28 cellular contexts compared by ENCODE assay signal in the genomic region with DNA sequence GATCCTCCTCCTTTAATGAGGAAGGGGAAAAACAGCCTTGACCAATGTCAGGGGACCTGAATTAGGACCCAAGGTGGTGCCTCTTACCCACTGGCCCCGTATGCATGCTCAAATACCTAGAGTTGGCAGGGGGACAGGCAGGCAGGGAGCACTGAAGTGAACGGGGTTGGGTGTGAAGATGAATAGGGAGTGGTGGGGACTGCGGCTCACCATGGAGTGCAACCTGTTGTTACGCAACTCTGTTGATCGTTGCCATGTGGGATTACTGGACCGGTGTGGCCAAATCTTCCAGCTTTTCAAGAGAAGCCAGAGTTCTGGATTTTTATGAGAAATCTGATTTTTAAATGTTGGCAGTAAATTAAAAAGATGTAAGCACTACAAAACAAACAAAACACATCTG. TPM values are rescaled to one million over a fixed set of nuclear protein-coding genes. Genes with fewer than 3 reads are reported as not detected.
A peak's percentile ranks its signal among the peaks of the same experiment; 100 is the strongest.
DNase-seq lines count a peak whose midpoint lies in the region; ATAC-seq, FAIRE-seq and TF ChIP-seq lines count a peak whose summit lies in the region.
"Had no signal": no experiment of that assay in that cellular context is flagged by ENCODE, and none has a peak within 500 bp of the region (broad histone marks: within the 10 kb centered on the region; RNA-seq: fewer than 3 reads in every experiment).

No MANE protein-coding gene starts in this region.

- TF ChIP-seq RAD21 in Ishikawa (IDR thresholded peaks at IDR 0.05; ENCODE audit: low read depth), result no peak

- no peak overlapping the region for H3K4me3 ChIP-seq in HEK293 (ENCODE audit: low read depth, low read length)
- H3K4me3 ChIP-seq: A549; BLaER1 treated with 17β-estradiol and CSF1 and Interleukin-3, amounts not matched to agents 10 nM and 100 nM; GM12878; GM23248 had no signal

- intact Hi-C loops in cardiac septum (cut with DNase I), result no loop called here
- intact Hi-C loops in Right ventricle myocardium inferior (cut with DNase I), result no loop called here

- peaks cover 17% of the 10 kb centered on the region for H3K9me3 Mint-ChIP-seq in WTC11
- H3K9me3 Mint-ChIP-seq: HFFc6 had no signal

- H3K27ac ChIP-seq in HEK293 (ENCODE audit: extremely low read depth, low read depth, low read length), result no peak overlapping the region
- H3K27ac ChIP-seq: A549; BLaER1 treated with 17β-estradiol and CSF1 and Interleukin-3, amounts not matched to agents 10 nM and 100 nM; GM23248 had no signal

- CTCF ChIA-PET in HEK293 (lab: Yijun Ruan, JAX), result interaction anchor here (0.6 to 1.7 kb wide), 3 partner anchors 13 to 70 kb away, joined by 3 to 6 read pairs (median 3); no protein-coding TSS in a partner anchor
- CTCF ChIA-PET in WTC11 (lab: Charles Lee), result no interaction called here

- no peak overlapping the region for H3K27ac Mint-ChIP-seq in WTC11
- H3K27ac Mint-ChIP-seq: CD4-positive, alpha-beta T cell; CD8-positive, alpha-beta memory T cell; H9; HFFc6 had no signal

- H3K4me1 ChIP-seq in HEK293 (ENCODE audit: control insufficient read depth, insufficient read depth, low read length), result no peaks in the 10 kb centered on the region; the same call in 1 of the 2 replicates
- H3K4me1 ChIP-seq: A549, BE2C had no signal

- POLR2A ChIA-PET in HEK293 (lab: Yijun Ruan, JAX), result no interaction called here
- POLR2A ChIA-PET in WTC11 (lab: Charles Lee), result no interaction called here

- ATAC-seq in Right ventricle myocardium inferior, result no peak
- no peak for ATAC-seq in WTC11
- ATAC-seq: A549, GM12878, HCT116 had no signal

- TF ChIP-seq CTCF in HEK293 (tag by site-specific recombination; IDR thresholded peaks at IDR 0.05) (no peak), WTC11 (IDR thresholded peaks at IDR 0.05) (no peak)

- H3K4me1 Mint-ChIP-seq in WTC11, result peaks cover 38% of the 10 kb centered on the region
- H3K4me1 Mint-ChIP-seq: CD14-positive monocyte had no signal

- no peaks in the 10 kb centered on the region for H3K9me3 ChIP-seq in HEK293 (ENCODE audit: control insufficient read depth, insufficient read depth, low read depth, low read length)
- H3K9me3 ChIP-seq: A549, BE2C had no signal

- H3K36me3 Mint-ChIP-seq in WTC11, result peaks cover 18% of the 10 kb centered on the region
- H3K36me3 Mint-ChIP-seq: CD14-positive monocyte; CD8-positive, alpha-beta memory T cell had no signal

- no peak for FAIRE-seq in HTR-8/SVneo (lab: Jason Lieb, UNC)
- FAIRE-seq: A549, D721Med, GM12878, GM19239 had no signal

- H3K4me3 Mint-ChIP-seq in WTC11, result no peak overlapping the region
- H3K4me3 Mint-ChIP-seq: CD14-positive monocyte; CD4-positive, alpha-beta T cell; CD8-positive, alpha-beta memory T cell; H9; HFFc6 had no signal

- no peak for TF ChIP-seq EP300 in Ishikawa (IDR thresholded peaks at IDR 0.05; ENCODE audit: borderline replicate concordance)

- DNase-seq in cardiac septum (ENCODE audit: low spot score) (peak; percentile 22), Right ventricle myocardium inferior (ENCODE audit: missing footprints) (no peak), islet precursor cell (peak; percentile 28), SKM-1 (lab: John Stamatoyannopoulos, UW; ENCODE audit: unreplicated experiment) (no peak), WTC11 (ENCODE audit: low spot score) (no peak), HTR-8/SVneo (ENCODE audit: insufficient read length, low spot score) (no peak)
- DNase-seq: 8988T; ACHN; AML-193; BE2C; CD4-positive, alpha-beta T cell; CD8-positive, alpha-beta memory T cell; DMS 273 treated with DMSO at 0.1 percent for 48 hours; DMS79; EL; GDM1; GM23248; H9; HFFc6 had no signal

- no peaks in the 10 kb centered on the region for H3K36me3 ChIP-seq in HEK293 (ENCODE audit: control insufficient read depth in 2 of 2, insufficient read depth in 1 of 2, low read length in 2 of 2)
- H3K36me3 ChIP-seq: BE2C; BLaER1 treated with 17β-estradiol and CSF1 and Interleukin-3, amounts not matched to agents 10 nM and 100 nM had no signal

- no peaks in the 10 kb centered on the region for H3K27me3 Mint-ChIP-seq in WTC11 (ENCODE audit: low read depth)

TF ChIP-seq in HEK293, 187 proteins besides CTCF, POLR2A, EP300 and RAD21:
- TF ChIP-seq ZFP69B (tag by site-specific recombination; IDR thresholded peaks at IDR 0.05), result no peak
- TF ChIP-seq ZNF239 (tag by site-specific recombination; IDR thresholded peaks at IDR 0.05), result no peak
- TF ChIP-seq, protein P1, sequence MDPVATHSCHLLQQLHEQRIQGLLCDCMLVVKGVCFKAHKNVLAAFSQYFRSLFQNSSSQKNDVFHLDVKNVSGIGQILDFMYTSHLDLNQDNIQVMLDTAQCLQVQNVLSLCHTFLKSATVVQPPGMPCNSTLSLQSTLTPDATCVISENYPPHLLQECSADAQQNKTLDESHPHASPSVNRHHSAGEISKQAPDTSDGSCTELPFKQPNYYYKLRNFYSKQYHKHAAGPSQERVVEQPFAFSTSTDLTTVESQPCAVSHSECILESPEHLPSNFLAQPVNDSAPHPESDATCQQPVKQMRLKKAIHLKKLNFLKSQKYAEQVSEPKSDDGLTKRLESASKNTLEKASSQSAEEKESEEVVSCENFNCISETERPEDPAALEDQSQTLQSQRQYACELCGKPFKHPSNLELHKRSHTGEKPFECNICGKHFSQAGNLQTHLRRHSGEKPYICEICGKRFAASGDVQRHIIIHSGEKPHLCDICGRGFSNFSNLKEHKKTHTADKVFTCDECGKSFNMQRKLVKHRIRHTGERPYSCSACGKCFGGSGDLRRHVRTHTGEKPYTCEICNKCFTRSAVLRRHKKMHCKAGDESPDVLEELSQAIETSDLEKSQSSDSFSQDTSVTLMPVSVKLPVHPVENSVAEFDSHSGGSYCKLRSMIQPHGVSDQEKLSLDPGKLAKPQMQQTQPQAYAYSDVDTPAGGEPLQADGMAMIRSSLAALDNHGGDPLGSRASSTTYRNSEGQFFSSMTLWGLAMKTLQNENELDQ (tag by site-specific recombination; IDR thresholded peaks at IDR 0.05; ENCODE audit: low read depth), result no peak
- 0 out of 2 replicates have a peak, but pooled peaks have one; percentile 9 for TF ChIP-seq SCRT2 (tag by site-specific recombination; IDR thresholded peaks at IDR 0.05)
TF ChIP-seq in HEK293: peak in this region for 1.

TF ChIP-seq in Ishikawa, 13 proteins besides CTCF, POLR2A, EP300 and RAD21:
- TF ChIP-seq TEAD4 (IDR thresholded peaks at IDR 0.05) (no peak), NFIC (IDR thresholded peaks at IDR 0.05) (no peak), USF1 (IDR thresholded peaks at IDR 0.05) (no peak), CEBPB (IDR thresholded peaks at IDR 0.05) (peak; percentile 68), CREB1 (IDR thresholded peaks at IDR 0.05; ENCODE audit: low read depth) (no peak)

TF ChIP-seq in WTC11, 78 proteins besides CTCF, POLR2A, EP300 and RAD21:
- TF ChIP-seq, protein P2, sequence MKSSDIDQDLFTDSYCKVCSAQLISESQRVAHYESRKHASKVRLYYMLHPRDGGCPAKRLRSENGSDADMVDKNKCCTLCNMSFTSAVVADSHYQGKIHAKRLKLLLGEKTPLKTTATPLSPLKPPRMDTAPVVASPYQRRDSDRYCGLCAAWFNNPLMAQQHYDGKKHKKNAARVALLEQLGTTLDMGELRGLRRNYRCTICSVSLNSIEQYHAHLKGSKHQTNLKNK (CRISPR knock-in tag; IDR thresholded peaks at IDR 0.05), result no peak
- TF ChIP-seq TEAD1 (CRISPR knock-in tag; IDR thresholded peaks at IDR 0.05) (no peak), ATF1 (CRISPR knock-in tag; IDR thresholded peaks at IDR 0.05) (no peak), ZNF317 (CRISPR knock-in tag; IDR thresholded peaks at IDR 0.05; ENCODE audit: borderline replicate concordance, low read depth) (no peak), CBFB (CRISPR knock-in tag; IDR thresholded peaks at IDR 0.05; ENCODE audit: low read depth) (no peak), NR3C1 (CRISPR knock-in tag; conservative IDR thresholded peaks at IDR 0.05; ENCODE audit: low read depth) (no peak), JUN (CRISPR knock-in tag; IDR thresholded peaks at IDR 0.05) (no peak)
- TF ChIP-seq, protein P3, sequence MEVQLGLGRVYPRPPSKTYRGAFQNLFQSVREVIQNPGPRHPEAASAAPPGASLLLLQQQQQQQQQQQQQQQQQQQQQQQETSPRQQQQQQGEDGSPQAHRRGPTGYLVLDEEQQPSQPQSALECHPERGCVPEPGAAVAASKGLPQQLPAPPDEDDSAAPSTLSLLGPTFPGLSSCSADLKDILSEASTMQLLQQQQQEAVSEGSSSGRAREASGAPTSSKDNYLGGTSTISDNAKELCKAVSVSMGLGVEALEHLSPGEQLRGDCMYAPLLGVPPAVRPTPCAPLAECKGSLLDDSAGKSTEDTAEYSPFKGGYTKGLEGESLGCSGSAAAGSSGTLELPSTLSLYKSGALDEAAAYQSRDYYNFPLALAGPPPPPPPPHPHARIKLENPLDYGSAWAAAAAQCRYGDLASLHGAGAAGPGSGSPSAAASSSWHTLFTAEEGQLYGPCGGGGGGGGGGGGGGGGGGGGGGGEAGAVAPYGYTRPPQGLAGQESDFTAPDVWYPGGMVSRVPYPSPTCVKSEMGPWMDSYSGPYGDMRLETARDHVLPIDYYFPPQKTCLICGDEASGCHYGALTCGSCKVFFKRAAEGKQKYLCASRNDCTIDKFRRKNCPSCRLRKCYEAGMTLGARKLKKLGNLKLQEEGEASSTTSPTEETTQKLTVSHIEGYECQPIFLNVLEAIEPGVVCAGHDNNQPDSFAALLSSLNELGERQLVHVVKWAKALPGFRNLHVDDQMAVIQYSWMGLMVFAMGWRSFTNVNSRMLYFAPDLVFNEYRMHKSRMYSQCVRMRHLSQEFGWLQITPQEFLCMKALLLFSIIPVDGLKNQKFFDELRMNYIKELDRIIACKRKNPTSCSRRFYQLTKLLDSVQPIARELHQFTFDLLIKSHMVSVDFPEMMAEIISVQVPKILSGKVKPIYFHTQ (CRISPR knock-in tag; IDR thresholded peaks at IDR 0.05), result no peak

RNA-seq across cellular contexts. Expression of gene TLL2, which starts 48.1 kb away (rescaled TPM):
- total RNA-seq in cardiac septum (3.8 TPM), Right ventricle myocardium inferior (10.8 TPM), WTC11 (2021) (9.1 to 9.2 TPM (median 9.1 TPM) in 3 replicates)
- total RNA-seq: CD4-positive, alpha-beta T cell had no signal

Comparison
In these comparisons a context has a peak if more than half of its experiments do, and no peak if none do; other contexts are left out.
1. DNase-seq: peak in cardiac septum (single experiment) and islet precursor cell (single experiment); none in Right ventricle myocardium inferior (single experiment), SKM-1 (single experiment), WTC11 (single experiment) and HTR-8/SVneo (single experiment).